9 cellular contexts compared by ENCODE assay signal in genomic region chr2:240513544-240514287, GRCh38. TPM values are rescaled to one million over a fixed set of nuclear protein-coding genes. Genes with fewer than 3 reads are reported as not detected.
A peak's percentile ranks its signal among the peaks of the same experiment; 100 is the strongest.
DNase-seq lines count a peak whose midpoint lies in the region; ATAC-seq, FAIRE-seq and TF ChIP-seq lines count a peak whose summit lies in the region.
"Had no signal": no experiment of that assay in that cellular context is flagged by ENCODE, and none has a peak within 500 bp of the region (broad histone marks: within the 10 kb centered on the region; RNA-seq: fewer than 3 reads in every experiment).

No MANE protein-coding gene starts in this region.

- H3K27me3 ChIP-seq in mammary epithelial cell (ENCODE audit: insufficient read depth, low read length) (no peaks in the 10 kb centered on the region), kidney epithelial cell (ENCODE audit: control insufficient read depth, insufficient read depth, low read length) (no peaks in the 10 kb centered on the region)

- dilution Hi-C loops in mammary epithelial cell (cut with HindIII; ENCODE audit: low sequenced_read_pairs): no loop called here

- CTCF ChIA-PET in activated B cell treated with CpG ODN at 0.5 μM for 24 hours (lab: Charles Lee) (interaction anchor here (0.6 to 3.1 kb wide), 18 partner anchors 10 to 327 kb away, joined by 3 to 22 read pairs (median 4); partner anchors contain the start of genes ANKMY1, CAPN10 and RNPEPL1), mammary epithelial cell (lab: Charles Lee; ENCODE audit: low non-redundant PET) (interaction anchor here (0.6 to 1.2 kb wide), 5 partner anchors 52 to 369 kb away, joined by 3 to 13 read pairs (median 4); partner anchors contain the start of gene CAPN10)

- no peaks in the 10 kb centered on the region for H3K79me2 ChIP-seq in mammary epithelial cell (ENCODE audit: insufficient read depth, low read length)

- TF ChIP-seq CTCF in GM10266 (IDR thresholded peaks at IDR 0.05; ENCODE audit: control insufficient read depth, insufficient read depth, low read depth, missing control alignments): peak; percentile 96
- peak; percentile 82 for TF ChIP-seq CTCF in LNCaP clone FGC (IDR thresholded peaks at IDR 0.05; ENCODE audit: control insufficient read depth, extremely low read depth, insufficient read depth)
- TF ChIP-seq CTCF in activated B cell treated with CpG ODN at 0.5 μM for 24 hours (IDR thresholded peaks at IDR 0.05): peak; percentile 23
- TF ChIP-seq CTCF in mammary epithelial cell (conservative IDR thresholded peaks at IDR 0.05 in 1 of 2, IDR thresholded peaks at IDR 0.05 in 1 of 2; ENCODE audit: extremely low read depth in 1 of 2, insufficient read depth in 1 of 2, low read depth in 1 of 2, low read length in 2 of 2): peak; percentile 94 to 97
- TF ChIP-seq CTCF in kidney epithelial cell (IDR thresholded peaks at IDR 0.05; ENCODE audit: insufficient read depth, low read length, poor library complexity, severe bottlenecking): peak; percentile 93

- POLR2A ChIA-PET in activated B cell treated with CpG ODN at 0.5 μM for 24 hours (lab: Charles Lee): interaction anchor here (1.1 to 1.4 kb wide), 3 partner anchors 48 to 72 kb away, joined by 12 to 14 read pairs (median 12); partner anchors contain the start of gene CAPN10

- H3K9ac ChIP-seq in mammary epithelial cell (ENCODE audit: insufficient read depth, low read length): no peak overlapping the region

- H3K4me1 ChIP-seq in mammary epithelial cell (ENCODE audit: insufficient read depth, low read length): peaks cover 16% of the 10 kb centered on the region

- no peak for TF ChIP-seq POLR2A in H54 (IDR thresholded peaks at IDR 0.05; ENCODE audit: low read depth, low read length)

- H3K27me3 Mint-ChIP-seq in activated B cell treated with CpG ODN at 0.5 μM for 24 hours: no peaks in the 10 kb centered on the region

- no peak overlapping the region for H3K4me3 ChIP-seq in LNCaP clone FGC (ENCODE audit: low read depth, low read length)
- H3K4me3 ChIP-seq in mammary epithelial cell (replicated peaks in 1 of 3; ENCODE audit: insufficient read depth in 1 of 3, low read depth in 2 of 3, low read length in 3 of 3): no peak overlapping the region
- no peak overlapping the region for H3K4me3 ChIP-seq in kidney epithelial cell (ENCODE audit: low read depth, low read length)
- H3K4me3 ChIP-seq: skin epidermis had no signal

- intact Hi-C loops in activated B cell treated with CpG ODN at 0.5 μM for 24 hours (cut with micrococcal nuclease): loop anchor here (1.0 to 2.0 kb wide), 4 partner anchors 47 to 220 kb away; partner anchors contain the start of genes CAPN10 and DUSP28
- intact Hi-C loops in mammary epithelial cell (cut with micrococcal nuclease): loop anchor here (1.0 to 2.0 kb wide), 4 partner anchors 53 to 327 kb away; partner anchors contain the start of gene CAPN10

- H3K4me2 ChIP-seq in mammary epithelial cell (ENCODE audit: insufficient read depth, low read depth, low read length): no peak overlapping the region

- H4K20me1 ChIP-seq in mammary epithelial cell (ENCODE audit: insufficient read depth, low read length): no peaks in the 10 kb centered on the region

- peak; percentile 94 for DNase-seq in GM10266 (ENCODE audit: extremely low spot score)
- DNase-seq in H54 (ENCODE audit: insufficient read length, low spot score): peak; percentile 91
- peak; percentile 2 for DNase-seq in LNCaP clone FGC (ENCODE audit: low read depth)
- peak; percentile 71 for DNase-seq in activated B cell treated with CpG ODN at 0.5 μM for 24 hours
- peak; percentile 80 for DNase-seq in mammary epithelial cell
- DNase-seq in kidney epithelial cell (ENCODE audit: low read depth): peak; percentile 26
- peak; percentile 87 to 88 for DNase-seq in stimulated activated CD4-positive, alpha-beta T cell treated with anti-CD3 and anti-CD28 coated beads, Interleukin-2, amount 100 ng/mL, for 24 hours
- no peak for DNase-seq in KG1 (lab: John Stamatoyannopoulos, UW)

- BruUV-seq in mammary epithelial cell (replicated peaks; lab: Mats Ljungman, UMichigan): no TSS peak

- WGBS in mammary epithelial cell (ENCODE audit: low coverage, missing lambda C conversion rate): 55% methylated on average over 8 of the region's 13 CpGs

- peak overlapping the region; percentile 28 for H3K4me3 Mint-ChIP-seq in activated B cell treated with CpG ODN at 0.5 μM for 24 hours

- no peaks in the 10 kb centered on the region for H3K9me3 ChIP-seq in mammary epithelial cell (replicated peaks; ENCODE audit: insufficient read depth, low read length)

- H3K36me3 Mint-ChIP-seq in activated B cell treated with CpG ODN at 0.5 μM for 24 hours (ENCODE audit: low read depth): peaks cover 21% of the 10 kb centered on the region

- peak overlapping the region; percentile 59 for H3K27ac Mint-ChIP-seq in activated B cell treated with CpG ODN at 0.5 μM for 24 hours

- in situ Hi-C loops in mammary epithelial cell (cut with MboI; ENCODE audit: low sequenced_read_pairs in 2 of 2): loop anchor here (25.0 kb wide), 1 partner anchor 324 kb away; no protein-coding TSS in a partner anchor

- H3K4me1 Mint-ChIP-seq in activated B cell treated with CpG ODN at 0.5 μM for 24 hours: peaks cover 17% of the 10 kb centered on the region

- peak; percentile 67 for FAIRE-seq in H54 (lab: Jason Lieb, UNC)

- no peaks in the 10 kb centered on the region for H3K36me3 ChIP-seq in mammary epithelial cell (ENCODE audit: insufficient read depth, low read length)
- H3K36me3 ChIP-seq in kidney epithelial cell (ENCODE audit: control insufficient read depth, insufficient read depth, low read length): no peaks in the 10 kb centered on the region

- H3K9me3 Mint-ChIP-seq in activated B cell treated with CpG ODN at 0.5 μM for 24 hours: no peaks in the 10 kb centered on the region

- H3K27ac ChIP-seq in mammary epithelial cell (ENCODE audit: insufficient read depth, low read depth, low read length): no peak overlapping the region

- H2AFZ ChIP-seq in mammary epithelial cell (ENCODE audit: low read depth, low read length): no peak overlapping the region

- ATAC-seq in activated B cell treated with CpG ODN at 0.5 μM for 24 hours (ENCODE audit: low read depth): peak; percentile 99

RNA-seq across cellular contexts. Expression of gene ANKMY1, which starts 44.1 kb away (rescaled TPM):
- total RNA-seq in activated B cell treated with CpG ODN at 0.5 μM for 24 hours (33.4 and 40.4 TPM in 2 replicates), mammary epithelial cell (10 to 100 TPM in 1 of 2 donors, 1 to 10 TPM in 1; 7.7 to 11.7 TPM), kidney epithelial cell (7.1 and 13.1 TPM in 2 replicates)
- polyA plus RNA-seq in mammary epithelial cell: 4.1 TPM
- polyA minus RNA-seq in mammary epithelial cell: 5.7 TPM

RNA-seq across cellular contexts. Expression of gene DUSP28, which starts 46.4 kb away (rescaled TPM):
- total RNA-seq in activated B cell treated with CpG ODN at 0.5 μM for 24 hours (11.5 and 11.8 TPM in 2 replicates), mammary epithelial cell (1 to 10 TPM; 2.8 to 3.2 TPM), kidney epithelial cell (4.2 and 7.6 TPM in 2 replicates)
- polyA plus RNA-seq in mammary epithelial cell: 2.6 TPM
- polyA minus RNA-seq in mammary epithelial cell: 0.62 TPM

RNA-seq across cellular contexts. Expression of gene RNPEPL1, which starts 54.6 kb away (rescaled TPM):
- total RNA-seq in activated B cell treated with CpG ODN at 0.5 μM for 24 hours (70.0 and 71.0 TPM in 2 replicates), mammary epithelial cell (10 to 100 TPM; 12.5 to 40.6 TPM), kidney epithelial cell (91.3 and 122 TPM in 2 replicates)
- 12.8 TPM for polyA plus RNA-seq in mammary epithelial cell
- polyA minus RNA-seq in mammary epithelial cell: 42.5 TPM

Comparison
In these comparisons a context has a peak if more than half of its experiments do, and no peak if none do; other contexts are left out.
1. CTCF ChIP-seq: peak in every context shown above with its lines; median percentile 96 in GM10266; 96 in mammary epithelial cell; 93 in kidney epithelial cell; 82 in LNCaP clone FGC; 23 in activated B cell treated with CpG ODN at 0.5 μM for 24 hours.